ENCODE assay signal across 9 cellular contexts in genomic region chr9:72856985-72857631, GRCh38.
DNase-seq lines count a peak whose midpoint lies in the region; ATAC-seq and TF ChIP-seq lines count a peak whose summit lies in the region.
"Had no signal": no experiment of that assay in that cellular context is flagged by ENCODE, and none has a peak within 500 bp of the region (broad histone marks: within the 10 kb centered on the region; RNA-seq: fewer than 3 reads in every experiment).

No MANE protein-coding gene starts in this region.

- no peak overlapping the region for H3K27ac ChIP-seq in CD4-positive, alpha-beta memory T cell (ENCODE audit: low read depth, low read length)
- peak overlapping the region; percentile 64 to 92 (median 83) for H3K27ac ChIP-seq in right lobe of liver
- H3K27ac ChIP-seq: neutrophil had no signal

- peak; percentile 91 for TF ChIP-seq CTCF in chondrocyte (IDR thresholded peaks at IDR 0.05)
- peak; percentile 58 to 81 (median 69) for TF ChIP-seq CTCF in right lobe of liver (IDR thresholded peaks at IDR 0.05)

- H3K27ac Mint-ChIP-seq in CD4-positive, alpha-beta memory T cell = no peak overlapping the region
- H3K27ac Mint-ChIP-seq in chondrocyte (ENCODE audit: unreplicated experiment) = no peak overlapping the region

- ATAC-seq in GM18868 (IDR thresholded peaks at IDR 0.05; ENCODE audit: unreplicated experiment) = peak; percentile 67
- ATAC-seq in right lobe of liver = peak; percentile 72 to 75 (median 73)
- ATAC-seq in GM21576 (IDR thresholded peaks at IDR 0.05; ENCODE audit: unreplicated experiment) = no peak
- no peak for ATAC-seq in GM19397 (IDR thresholded peaks at IDR 0.05; ENCODE audit: unreplicated experiment)

- no peaks in the 10 kb centered on the region for H3K27me3 ChIP-seq in CD4-positive, alpha-beta memory T cell (ENCODE audit: insufficient read depth, low read length)
- H3K27me3 ChIP-seq in right lobe of liver = no peaks in the 10 kb centered on the region
- H3K27me3 ChIP-seq: neutrophil had no signal

- WGBS in right lobe of liver (ENCODE audit: insufficient coverage, low coverage, low lambda C conversion rate, missing lambda C conversion rate) = 35% methylated on average over 6 of the region's 6 CpGs

- H3K9me3 Mint-ChIP-seq in CD4-positive, alpha-beta memory T cell = no peaks in the 10 kb centered on the region
- peaks cover 3% of the 10 kb centered on the region for H3K9me3 Mint-ChIP-seq in chondrocyte (ENCODE audit: low read depth)

- H3K4me1 Mint-ChIP-seq in CD4-positive, alpha-beta memory T cell = peaks cover 0 to 4% (median 0%) of the 10 kb centered on the region in 4 donors
- peaks cover 4% of the 10 kb centered on the region for H3K4me1 Mint-ChIP-seq in chondrocyte (ENCODE audit: low read depth)

- H3K36me3 ChIP-seq in CD4-positive, alpha-beta memory T cell (ENCODE audit: insufficient read depth, low read length) = no peaks in the 10 kb centered on the region
- H3K36me3 ChIP-seq in right lobe of liver = no peaks in the 10 kb centered on the region
- H3K36me3 ChIP-seq: neutrophil had no signal

- no peaks in the 10 kb centered on the region for H3K27me3 Mint-ChIP-seq in CD4-positive, alpha-beta memory T cell
- peaks cover 2% of the 10 kb centered on the region for H3K27me3 Mint-ChIP-seq in chondrocyte (ENCODE audit: low read depth)

- CTCF ChIA-PET in CD4-positive, alpha-beta memory T cell (lab: Charles Lee; ENCODE audit: partially characterized antibody) = interaction anchor here (0.9 to 1.2 kb wide), 4 partner anchors 18 to 326 kb away, joined by 3 to 5 read pairs (median 4); no protein-coding TSS in a partner anchor

- no peaks in the 10 kb centered on the region for H3K36me3 Mint-ChIP-seq in CD4-positive, alpha-beta memory T cell
- H3K36me3 Mint-ChIP-seq in chondrocyte (ENCODE audit: low read depth) = no peaks in the 10 kb centered on the region

- no peak for TF ChIP-seq POLR2A in right lobe of liver (IDR thresholded peaks at IDR 0.05)

- POLR2A ChIA-PET in CD4-positive, alpha-beta memory T cell (lab: Charles Lee; ENCODE audit: partially characterized antibody) = no interaction called here

- peak in 3 of 5 donors; percentile 7 to 15 (median 8) for DNase-seq in CD4-positive, alpha-beta memory T cell
- DNase-seq in NCI-H226 = peak; percentile 46
- DNase-seq in chondrocyte (ENCODE audit: low spot score) = no peak
- no peak for DNase-seq in right lobe of liver
- no peak for DNase-seq in NCI-H128 (lab: John Stamatoyannopoulos, UW; ENCODE audit: unreplicated experiment)

- H3K4me3 Mint-ChIP-seq in CD4-positive, alpha-beta memory T cell = no peak overlapping the region
- H3K4me3 Mint-ChIP-seq in chondrocyte (ENCODE audit: unreplicated experiment) = no peak overlapping the region

- intact Hi-C loops in CD4-positive, alpha-beta memory T cell (cut with micrococcal nuclease) = loop anchor here (1.0 kb wide), 1 partner anchor 166 kb away; no protein-coding TSS in a partner anchor
- intact Hi-C loops in right lobe of liver (cut with DNase I) = no loop called here

- H3K9me3 ChIP-seq in CD4-positive, alpha-beta memory T cell (ENCODE audit: control insufficient read depth in 1 of 2, low read length in 2 of 2) = no peaks in the 10 kb centered on the region
- H3K9me3 ChIP-seq in right lobe of liver = no peaks in the 10 kb centered on the region
- H3K9me3 ChIP-seq: neutrophil had no signal

- no peak overlapping the region for H3K4me3 ChIP-seq in CD4-positive, alpha-beta memory T cell (ENCODE audit: low read length in 2 of 2)
- no peak overlapping the region for H3K4me3 ChIP-seq in right lobe of liver

- no peaks in the 10 kb centered on the region for H3K4me1 ChIP-seq in CD4-positive, alpha-beta memory T cell (ENCODE audit: insufficient read depth, low read length)
- H3K4me1 ChIP-seq in right lobe of liver = peaks cover 0 to 30% (median 8%) of the 10 kb centered on the region in 4 donors

Comparison
In these comparisons a context has a peak if more than half of its experiments do, and no peak if none do; other contexts are left out.
1. DNase-seq: peak in CD4-positive, alpha-beta memory T cell (3 of 5) and NCI-H226 (single experiment); none in chondrocyte (single experiment), right lobe of liver (0 of 3) and NCI-H128 (single experiment).
2. ATAC-seq: peak in GM18868 (single experiment) and right lobe of liver (4 of 4); none in GM21576 (single experiment) and GM19397 (single experiment).